In the genomic region with DNA sequence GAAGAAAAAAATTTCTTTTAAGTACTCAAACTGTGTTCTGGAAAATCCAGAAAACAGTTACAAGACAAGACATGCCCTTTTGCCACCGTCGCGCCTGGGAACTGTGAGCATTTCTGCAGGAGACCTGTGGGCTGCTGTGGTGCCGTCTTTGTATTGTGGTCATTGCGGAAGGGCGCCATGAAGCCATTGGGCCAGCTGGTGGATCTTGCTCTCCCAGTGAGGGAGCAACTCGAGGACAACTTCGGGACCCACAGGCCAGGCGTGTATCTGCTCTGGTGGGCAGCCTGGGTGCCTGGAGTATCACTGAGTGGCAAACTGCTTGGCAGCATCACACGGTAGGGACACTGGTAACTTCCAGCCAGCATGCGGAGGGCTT, we compare ENCODE assay signal across 11 cellular contexts. TPM values are rescaled to one million over a fixed set of nuclear protein-coding genes. Genes with fewer than 3 reads are reported as not detected.
DNase-seq lines count a peak whose midpoint lies in the region; ATAC-seq and TF ChIP-seq lines count a peak whose summit lies in the region.
"Had no signal": no experiment of that assay in that cellular context is flagged by ENCODE, and none has a peak within 500 bp of the region (broad histone marks: within the 10 kb centered on the region; RNA-seq: fewer than 3 reads in every experiment).

No MANE protein-coding gene starts in this region.

- peaks cover 55% of the 10 kb centered on the region for H3K4me1 Mint-ChIP-seq in activated T-cell treated with anti-CD3 and anti-CD28 coated beads, Interleukin-2, amount 50 U/mL, for 4 hours (ENCODE audit: low read depth)
- peaks cover 40 to 62% (median 52%) of the 10 kb centered on the region in 3 donors for H3K4me1 Mint-ChIP-seq in T-cell
- peaks cover 53% of the 10 kb centered on the region for H3K4me1 Mint-ChIP-seq in stimulated activated naive CD8-positive, alpha-beta T cell treated with anti-CD3 and anti-CD28 coated beads, Interleukin-15, Interleukin-2, amounts not matched to agents 100 ng/mL and 50 ng/mL, for 24 hours (ENCODE audit: low read depth)

- no peak for ATAC-seq in activated T-cell treated with anti-CD3 and anti-CD28 coated beads, Interleukin-2, amount 50 U/mL, for 4 hours
- ATAC-seq in T-cell (replicated peaks in 1 of 4), result no peak
- ATAC-seq in GM21717 (IDR thresholded peaks at IDR 0.05; ENCODE audit: unreplicated experiment), result no peak

- H3K36me3 Mint-ChIP-seq in activated T-cell treated with anti-CD3 and anti-CD28 coated beads, Interleukin-2, amount 50 U/mL, for 4 hours (ENCODE audit: insufficient read depth), result no peaks in the 10 kb centered on the region
- H3K36me3 Mint-ChIP-seq in T-cell, result no peaks in the 10 kb centered on the region
- no peaks in the 10 kb centered on the region for H3K36me3 Mint-ChIP-seq in stimulated activated naive CD8-positive, alpha-beta T cell treated with anti-CD3 and anti-CD28 coated beads, Interleukin-15, Interleukin-2, amounts not matched to agents 100 ng/mL and 50 ng/mL, for 24 hours (ENCODE audit: low read depth)

- no peak for TF ChIP-seq CTCF in esophagus squamous epithelium (IDR thresholded peaks at IDR 0.05)

- H3K27ac ChIP-seq in esophagus squamous epithelium, result peak overlapping the region in 3 of 4 donors; percentile 51 to 83 (median 65)

- H3K36me3 ChIP-seq in esophagus squamous epithelium, result no peaks in the 10 kb centered on the region

- peak overlapping the region; percentile 98 to 100 for H3K27ac Mint-ChIP-seq in T-cell
- H3K27ac Mint-ChIP-seq in stimulated activated naive CD8-positive, alpha-beta T cell treated with anti-CD3 and anti-CD28 coated beads, Interleukin-15, Interleukin-2, amounts not matched to agents 100 ng/mL and 50 ng/mL, for 24 hours, result peak overlapping the region; percentile 91
- H3K27ac Mint-ChIP-seq: nephron had no signal

- no peak for TF ChIP-seq POLR2A in esophagus squamous epithelium (IDR thresholded peaks at IDR 0.05)

- H3K4me1 ChIP-seq in esophagus squamous epithelium, result peaks cover 4 to 52% (median 32%) of the 10 kb centered on the region in 3 donors

- CTCF ChIA-PET in T-cell (lab: Charles Lee), result no interaction called here

- H3K9me3 ChIP-seq in esophagus squamous epithelium, result no peaks in the 10 kb centered on the region

- peak overlapping the region; percentile 66 for H3K4me3 Mint-ChIP-seq in activated T-cell treated with anti-CD3 and anti-CD28 coated beads, Interleukin-2, amount 50 U/mL, for 4 hours
- peak overlapping the region; percentile 68 to 82 (median 71) for H3K4me3 Mint-ChIP-seq in T-cell
- H3K4me3 Mint-ChIP-seq in stimulated activated naive CD8-positive, alpha-beta T cell treated with anti-CD3 and anti-CD28 coated beads, Interleukin-15, Interleukin-2, amounts not matched to agents 100 ng/mL and 50 ng/mL, for 24 hours, result peak overlapping the region; percentile 71
- H3K4me3 Mint-ChIP-seq: nephron had no signal

- WGBS in esophagus squamous epithelium, 2 donors, result 58 to 67% methylated on average over 9 of the region's 11 CpGs

- H3K27me3 ChIP-seq in esophagus squamous epithelium, result no peaks in the 10 kb centered on the region

- no peaks in the 10 kb centered on the region for H3K9me3 Mint-ChIP-seq in activated T-cell treated with anti-CD3 and anti-CD28 coated beads, Interleukin-2, amount 50 U/mL, for 4 hours
- H3K9me3 Mint-ChIP-seq in T-cell, result no peaks in the 10 kb centered on the region
- H3K9me3 Mint-ChIP-seq in stimulated activated naive CD8-positive, alpha-beta T cell treated with anti-CD3 and anti-CD28 coated beads, Interleukin-15, Interleukin-2, amounts not matched to agents 100 ng/mL and 50 ng/mL, for 24 hours, result no peaks in the 10 kb centered on the region
- H3K9me3 Mint-ChIP-seq: nephron had no signal

- H3K27me3 Mint-ChIP-seq in activated T-cell treated with anti-CD3 and anti-CD28 coated beads, Interleukin-2, amount 50 U/mL, for 4 hours (ENCODE audit: low read depth), result no peaks in the 10 kb centered on the region
- no peaks in the 10 kb centered on the region for H3K27me3 Mint-ChIP-seq in T-cell
- H3K27me3 Mint-ChIP-seq in stimulated activated naive CD8-positive, alpha-beta T cell treated with anti-CD3 and anti-CD28 coated beads, Interleukin-15, Interleukin-2, amounts not matched to agents 100 ng/mL and 50 ng/mL, for 24 hours, result no peaks in the 10 kb centered on the region

- intact Hi-C loops in esophagus squamous epithelium (cut with DNase I), result no loop called here

- POLR2A ChIA-PET in T-cell (lab: Charles Lee), result no interaction called here

- DNase-seq in activated T-cell treated with anti-CD3 and anti-CD28 coated beads, Interleukin-2, amount 50 U/mL, for 4 hours, result no peak
- DNase-seq in activated T-cell treated with anti-CD3 and anti-CD28 coated beads, Interleukin-2, amount 50 U/mL, for 1 hour, result no peak
- DNase-seq in T-cell (no peak), esophagus squamous epithelium (lab: John Stamatoyannopoulos, UW) (no peak), NCI-H2029 (lab: John Stamatoyannopoulos, UW) (no peak)
- no peak for DNase-seq in effector CD8-positive, alpha-beta T cell (lab: John Stamatoyannopoulos, UW)
- DNase-seq: DMS79, NCI-H2171 treated with DMSO at 0.1 percent for 48 hours had no signal

- peak overlapping the region in 1 of 4 donors; percentile 23 for H3K4me3 ChIP-seq in esophagus squamous epithelium

RNA-seq across cellular contexts. Expression of a gene that starts 3.8 kb away (rescaled TPM):
- 10 to 100 TPM in 1 of 3 donors, 1 to 10 TPM in 2; 7.5 to 14.2 (median 9.9) TPM for total RNA-seq in activated T-cell treated with anti-CD3 and anti-CD28 coated beads, Interleukin-2, amount 50 U/mL, for 4 hours
- total RNA-seq in T-cell (100 to 1,000 TPM in 2 of 5 donors, 10 to 100 TPM in 3; 39.0 to 124 (median 94.8) TPM), esophagus squamous epithelium (10 to 100 TPM in 2 of 4 donors, 1 to 10 TPM in 2; 2.0 to 13.9 (median 8.6) TPM)

RNA-seq across cellular contexts. Expression of a gene that starts 38.0 kb away (rescaled TPM):
- 10 to 100 TPM; 67.7 to 82.5 (median 75.9) TPM for total RNA-seq in activated T-cell treated with anti-CD3 and anti-CD28 coated beads, Interleukin-2, amount 50 U/mL, for 4 hours
- total RNA-seq in T-cell, result 10 to 100 TPM; 20.5 to 48.1 (median 40.5) TPM
- total RNA-seq in esophagus squamous epithelium, result 10 to 100 TPM; 21.3 to 41.2 (median 33.4) TPM

RNA-seq across cellular contexts. Expression of a gene that starts 45.8 kb away (rescaled TPM):
- total RNA-seq in activated T-cell treated with anti-CD3 and anti-CD28 coated beads, Interleukin-2, amount 50 U/mL, for 4 hours, result 100 to 1,000 TPM; 126 to 136 (median 130) TPM
- 10 to 100 TPM; 36.1 to 68.9 (median 53.5) TPM for total RNA-seq in T-cell
- 10 to 100 TPM; 11.8 to 38.2 (median 23.4) TPM for total RNA-seq in esophagus squamous epithelium
